ENCODE assay signal across 8 cellular contexts in genomic region chr11:45145421-45146071, GRCh38. TPM values are rescaled to one million over a fixed set of nuclear protein-coding genes. Genes with fewer than 3 reads are reported as not detected.
DNase-seq lines count a peak whose midpoint lies in the region; ATAC-seq and TF ChIP-seq lines count a peak whose summit lies in the region.

No MANE protein-coding gene starts in this region.

- H3K4me1 ChIP-seq in GM23248 (ENCODE audit: insufficient read depth) = 0 out of 2 replicates have a peak, but pooled peaks cover 7% of the 10 kb centered on the region
- peaks cover 0 to 18% (median 12%) of the 10 kb centered on the region in 4 donors for H3K4me1 ChIP-seq in Peyer's patch
- no peaks in the 10 kb centered on the region for H3K4me1 ChIP-seq in endodermal cell (ENCODE audit: control insufficient read depth, insufficient read depth, low read length)
- peaks cover 12 to 14% of the 10 kb centered on the region in 2 donors for H3K4me1 ChIP-seq in mucosa of rectum (ENCODE audit: control insufficient read depth in 2 of 2, insufficient read depth in 2 of 2, low read length in 2 of 2)

- peaks cover 3% of the 10 kb centered on the region for H3K36me3 Mint-ChIP-seq in endodermal cell (ENCODE audit: low read depth)

- peak overlapping the region; percentile 98 for H2AFZ ChIP-seq in GM23248

- TF ChIP-seq CTCF in Peyer's patch (IDR thresholded peaks at IDR 0.05) = no peak
- TF ChIP-seq CTCF in endodermal cell (conservative IDR thresholded peaks at IDR 0.05) = no peak

- ATAC-seq in HG02588 (IDR thresholded peaks at IDR 0.05; ENCODE audit: unreplicated experiment) (no peak), GM19452 (IDR thresholded peaks at IDR 0.05; ENCODE audit: unreplicated experiment) (no peak)

- peak overlapping the region; percentile 95 for H3K4me3 ChIP-seq in GM23248
- H3K4me3 ChIP-seq in Peyer's patch = peak overlapping the region; percentile 63 to 84 (median 69)
- peak overlapping the region; percentile 90 for H3K4me3 ChIP-seq in endodermal cell (ENCODE audit: low read length)
- peak overlapping the region; percentile 59 to 79 for H3K4me3 ChIP-seq in mucosa of rectum (ENCODE audit: low read length in 2 of 2)

- no peaks in the 10 kb centered on the region for H3K9me3 ChIP-seq in GM23248 (ENCODE audit: low read depth)
- no peaks in the 10 kb centered on the region for H3K9me3 ChIP-seq in Peyer's patch
- no peaks in the 10 kb centered on the region for H3K9me3 ChIP-seq in endodermal cell (ENCODE audit: control insufficient read depth, low read length)
- no peaks in the 10 kb centered on the region for H3K9me3 ChIP-seq in mucosa of rectum (ENCODE audit: control insufficient read depth in 2 of 2, low read length in 2 of 2)

- H3K27ac Mint-ChIP-seq in endodermal cell = no peak overlapping the region

- H3K4me2 ChIP-seq in GM23248 (ENCODE audit: unreplicated experiment) = peak overlapping the region; percentile 90

- WGBS in GM23248 (ENCODE audit: low coverage in 1 of 2, low lambda C conversion rate in 2 of 2, missing lambda C conversion rate in 2 of 2), 2 experiments = 3% methylated on average over 20 to 21 of the region's 22 CpGs
- WGBS in endodermal cell (ENCODE audit: insufficient coverage in 1 of 2, insufficient read length in 1 of 2), 2 experiments = 10 to 14% methylated on average over 13 to 22 of the region's 22 CpGs

- no peaks in the 10 kb centered on the region for H3K36me3 ChIP-seq in GM23248 (ENCODE audit: low read depth)
- no peaks in the 10 kb centered on the region for H3K36me3 ChIP-seq in Peyer's patch
- H3K36me3 ChIP-seq in endodermal cell (ENCODE audit: control insufficient read depth, insufficient read depth, low read length) = no peaks in the 10 kb centered on the region
- no peaks in the 10 kb centered on the region for H3K36me3 ChIP-seq in mucosa of rectum (ENCODE audit: control insufficient read depth in 2 of 2, insufficient read depth in 2 of 2, low read length in 2 of 2)

- peaks cover 2% of the 10 kb centered on the region for H3K9me3 Mint-ChIP-seq in endodermal cell

- H3K79me2 ChIP-seq in GM23248 (ENCODE audit: insufficient read depth) = peaks cover 30% of the 10 kb centered on the region

- H3K27ac ChIP-seq in GM23248 (peak overlapping the region; percentile 96), Peyer's patch (peak overlapping the region in 3 of 4 donors; percentile 94 to 97 (median 95)), endodermal cell (ENCODE audit: low read depth, low read length) (no peak overlapping the region), mucosa of rectum (ENCODE audit: low read depth in 2 of 2, low read length in 2 of 2) (peak overlapping the region in 1 of 2 donors; percentile 90)

- H3K27me3 ChIP-seq in GM23248 (replicated peaks; ENCODE audit: insufficient read depth) = peaks cover 3% of the 10 kb centered on the region; the same call in 1 of the 2 replicates
- H3K27me3 ChIP-seq in Peyer's patch = no peaks in the 10 kb centered on the region
- H3K27me3 ChIP-seq in endodermal cell (ENCODE audit: control insufficient read depth, insufficient read depth, low read length, poor library complexity, severe bottlenecking) = peaks cover 49% of the 10 kb centered on the region
- no peaks in the 10 kb centered on the region for H3K27me3 ChIP-seq in mucosa of rectum (ENCODE audit: control insufficient read depth in 2 of 2, insufficient read depth in 2 of 2, low read length in 2 of 2)

- peaks cover 59% of the 10 kb centered on the region for H3K27me3 Mint-ChIP-seq in endodermal cell (ENCODE audit: insufficient read depth)

- peak overlapping the region; percentile 95 for H3K9ac ChIP-seq in GM23248
- H3K9ac ChIP-seq in endodermal cell (ENCODE audit: extremely low read depth, low read length, poor library complexity, severe bottlenecking) = no peak overlapping the region
- H3K9ac ChIP-seq in mucosa of rectum (ENCODE audit: low read depth in 1 of 2, low read length in 2 of 2) = peak overlapping the region; percentile 75 to 76

- no peaks in the 10 kb centered on the region for H3K9me2 ChIP-seq in GM23248 (ENCODE audit: insufficient read depth)

- H3K4me1 Mint-ChIP-seq in endodermal cell = peaks cover 9% of the 10 kb centered on the region

- no peak for TF ChIP-seq POLR2A in Peyer's patch (IDR thresholded peaks at IDR 0.05)

- no peaks in the 10 kb centered on the region for H4K20me1 ChIP-seq in GM23248 (ENCODE audit: insufficient read depth)

- peak; percentile 53 for DNase-seq in GM23248
- peak in 1 of 3 donors; percentile 68 for DNase-seq in Peyer's patch
- peak; percentile 95 for DNase-seq in endodermal cell
- DNase-seq in HK-2 (ENCODE audit: unreplicated experiment) = no peak
- no peak for DNase-seq in DMS153 treated with DMSO at 0.1 percent for 48 hours (lab: John Stamatoyannopoulos, UW; ENCODE audit: unreplicated experiment)

- H3K4me3 Mint-ChIP-seq in endodermal cell = peak overlapping the region; percentile 75

- H3F3A ChIP-seq in GM23248 (ENCODE audit: insufficient read depth) = peaks cover 6% of the 10 kb centered on the region; the same call in 1 of the 2 replicates

- in situ Hi-C loops in GM23248 (cut with MboI) = no loop called here

RNA-seq across cellular contexts. Expression of gene PRDM11, which starts 0.9 kb away (rescaled TPM):
- 2.3 and 3.7 TPM in 2 replicates for total RNA-seq in GM23248 (2014; rRNA removed; shearing (Covaris generic))
- 0.24 TPM in 2 replicates for polyA plus RNA-seq in GM23248 (2016; fragmentation: Nextera tagmentation; extraction: Ambion mirVana)
- total RNA-seq in Peyer's patch (10 to 100 TPM in 1 of 4 donors, 1 to 10 TPM in 3; 4.4 to 10.7 (median 7.0) TPM), endodermal cell (10 to 100 TPM; 10.4 to 15.2 TPM)
- polyA plus RNA-seq in endodermal cell (2013, experiment 1 of 2) = 3.8 TPM
- polyA plus RNA-seq in endodermal cell (2013, experiment 2 of 2) = 3.9 TPM

Comparison
In these comparisons a context has a peak if more than half of its experiments do, and no peak if none do; other contexts are left out.
1. DNase-seq: peak in GM23248 (single experiment) and endodermal cell (single experiment); none in HK-2 (single experiment) and DMS153 treated with DMSO at 0.1 percent for 48 hours (single experiment).
2. Peak in every context shown above with its lines, with median percentiles within 50 percentile points of each other: H3K4me3 ChIP-seq.